14 cellular contexts compared by ENCODE assay signal in genomic region chr20:57043091-57043490, GRCh38.
"Had no signal": no experiment of that assay in that cellular context is flagged by ENCODE, and none has a peak within 500 bp of the region (broad histone marks: within the 10 kb centered on the region; RNA-seq: fewer than 3 reads in every experiment).

No MANE protein-coding gene starts in this region.

- DNase-seq: activated CD4-positive, CD25-positive, alpha-beta regulatory T cell treated with anti-CD3 and anti-CD28 coated beads, Interleukin-2, amount 50 U/mL, for 72 hours; activated naive CD4-positive, alpha-beta T cell treated with Interleukin-2 at 50 U/mL for 16 hours; activated T-cell treated with anti-CD3 and anti-CD28 coated beads for 4 hours; aorta; cerebellar nuclear complex; effector memory CD4-positive, alpha-beta T cell; heart right ventricle; left colon; ovary; stimulated activated CD4-positive, alpha-beta T cell treated with anti-CD3 and anti-CD28 coated beads, Interleukin-12 subunit alpha, Interleukin-12 subunit beta, amount 100 ng/mL, for 4 hours; T-helper 2 cell had no signal

- H3K27ac ChIP-seq: gastroesophageal sphincter, heart right ventricle, ovary, vagina had no signal

- H3K4me3 ChIP-seq: gastroesophageal sphincter, heart right ventricle, lung, ovary, vagina had no signal
